ENCODE assay signal across 1 cellular context in genomic region chr9:110543631-110544051, GRCh38.
TF ChIP-seq lines count a peak whose summit lies in the region.

No MANE protein-coding gene starts in this region.

TF ChIP-seq in H1, 55 proteins besides CTCF, POLR2A, EP300 and RAD21:
- no peak for TF ChIP-seq CHD7 (IDR thresholded peaks at IDR 0.05; ENCODE audit: insufficient replicate concordance, low read length)
- TF ChIP-seq CTBP2 (IDR thresholded peaks at IDR 0.05; ENCODE audit: borderline replicate concordance, insufficient read depth, insufficient read length, low read length): no peak
